Comparison of ENCODE assay signal across 27 cellular contexts in genomic region chr2:181253438-181253837, GRCh38.
"Had no signal": no experiment of that assay in that cellular context is flagged by ENCODE, and none has a peak within 500 bp of the region (broad histone marks: within the 10 kb centered on the region; RNA-seq: fewer than 3 reads in every experiment).

No MANE protein-coding gene starts in this region.

- H3K4me1 ChIP-seq: ascending aorta, Peyer's patch, SJCRH30 had no signal

- H3K9me3 ChIP-seq: ascending aorta, MG63, Peyer's patch, SJCRH30, SK-N-SH had no signal

- H3K27ac Mint-ChIP-seq: activated CD8-positive, alpha-beta memory T cell treated with anti-CD3 and anti-CD28 coated beads, Interleukin-2, amount 10 ng/mL, durations not matched to agents 7 days and 5 days; activated naive CD4-positive, alpha-beta T cell treated with anti-CD3 and anti-CD28 coated beads, Interleukin-2, amount 50 U/mL, for 72 hours; activated naive CD8-positive, alpha-beta T cell treated with anti-CD3 and anti-CD28 coated beads, Interleukin-2, amount 50 U/mL, for 24 hours; activated T-cell treated with anti-CD3 and anti-CD28 coated beads, Interleukin-2, amount 50 U/mL, for 24 hours; activated T-helper 1 cell treated with anti-CD3 and anti-CD28 coated beads, Interleukin-12 subunit alpha, Interleukin-12 subunit beta, Interleukin-2, Interleukin-4 antibody, amounts not matched to agents 30 ng/mL and 10 ng/mL and 1 ng/mL, durations not matched to agents 14 hours and 24 hours and 36 hours; brain had no signal

- H3K27ac ChIP-seq: ascending aorta, Peyer's patch, RWPE1, SJCRH30 had no signal

- H3K36me3 Mint-ChIP-seq: brain had no signal

- H3K27me3 Mint-ChIP-seq: activated CD8-positive, alpha-beta memory T cell treated with anti-CD3 and anti-CD28 coated beads, Interleukin-2, amount 10 ng/mL, durations not matched to agents 7 days and 5 days; activated naive CD8-positive, alpha-beta T cell treated with anti-CD3 and anti-CD28 coated beads, Interleukin-2, amount 50 U/mL, for 24 hours; activated T-cell treated with anti-CD3 and anti-CD28 coated beads, Interleukin-2, amount 50 U/mL, for 24 hours; central memory CD8-positive, alpha-beta T cell had no signal

- H3K4me3 ChIP-seq: ascending aorta, MG63, Peyer's patch, SJCRH30 had no signal

- DNase-seq: activated CD4-positive, alpha-beta T cell treated with anti-CD3 and anti-CD28 coated beads for 4 hours; activated CD4-positive, alpha-beta T cell treated with anti-CD3 and anti-CD28 coated beads, Interleukin-2, amount 50 U/mL, for 48 hours; activated CD8-positive, alpha-beta memory T cell treated with anti-CD3 and anti-CD28 coated beads, Interleukin-2, amount 10 ng/mL, durations not matched to agents 7 days and 5 days; activated effector memory CD4-positive, alpha-beta T cell treated with anti-CD3 and anti-CD28 coated beads, Interleukin-2, amount 50 U/mL, for 16 hours; activated naive CD4-positive, alpha-beta T cell treated with Interleukin-2 at 50 U/mL for 16 hours; activated naive CD8-positive, alpha-beta T cell treated with anti-CD3 and anti-CD28 coated beads, Interleukin-2, amount 50 U/mL, for 24 hours; activated T-cell treated with anti-CD3 and anti-CD28 coated beads, Interleukin-2, amount 50 U/mL, for 24 hours; amniotic stem cell; KG1; MG63; NCI-H1092 treated with DMSO at 0.1 percent for 48 hours; NCI-H1436; NCI-H1694 treated with DMSO at 0.1 percent for 48 hours; NCI-H2029 treated with DMSO at 0.1 percent for 48 hours; NCI-H510A treated with DMSO at 0.1 percent for 48 hours; Peyer's patch; Right ventricle myocardium superior; SJCRH30; SK-N-SH; T-helper 1 cell had no signal

- H3K27me3 ChIP-seq: ascending aorta, MG63, Peyer's patch, SJCRH30 had no signal

- ATAC-seq: activated CD4-positive, CD25-positive, alpha-beta regulatory T cell treated with anti-CD3 and anti-CD28 coated beads, Interleukin-2, amount 50 U/mL, for 24 hours; activated naive CD8-positive, alpha-beta T cell treated with anti-CD3 and anti-CD28 coated beads, Interleukin-2, amount 50 U/mL, for 24 hours had no signal

- H3K4me3 Mint-ChIP-seq: activated CD8-positive, alpha-beta memory T cell treated with anti-CD3 and anti-CD28 coated beads, Interleukin-2, amount 10 ng/mL, durations not matched to agents 7 days and 5 days; activated naive CD8-positive, alpha-beta T cell treated with anti-CD3 and anti-CD28 coated beads, Interleukin-2, amount 50 U/mL, for 24 hours; activated T-cell treated with anti-CD3 and anti-CD28 coated beads, Interleukin-2, amount 50 U/mL, for 24 hours; activated T-helper 1 cell treated with anti-CD3 and anti-CD28 coated beads, Interleukin-12 subunit alpha, Interleukin-12 subunit beta, Interleukin-2, Interleukin-4 antibody, amounts not matched to agents 30 ng/mL and 10 ng/mL and 1 ng/mL, durations not matched to agents 14 hours and 24 hours and 36 hours; brain; central memory CD8-positive, alpha-beta T cell had no signal

- H3K36me3 ChIP-seq: ascending aorta, MG63, Peyer's patch, SJCRH30 had no signal

- H3K9me3 Mint-ChIP-seq: activated naive CD4-positive, alpha-beta T cell treated with anti-CD3 and anti-CD28 coated beads, Interleukin-2, amount 50 U/mL, for 72 hours; activated naive CD8-positive, alpha-beta T cell treated with anti-CD3 and anti-CD28 coated beads, Interleukin-2, amount 50 U/mL, for 24 hours; central memory CD8-positive, alpha-beta T cell had no signal
